8 cellular contexts compared by ENCODE assay signal in the genomic region with DNA sequence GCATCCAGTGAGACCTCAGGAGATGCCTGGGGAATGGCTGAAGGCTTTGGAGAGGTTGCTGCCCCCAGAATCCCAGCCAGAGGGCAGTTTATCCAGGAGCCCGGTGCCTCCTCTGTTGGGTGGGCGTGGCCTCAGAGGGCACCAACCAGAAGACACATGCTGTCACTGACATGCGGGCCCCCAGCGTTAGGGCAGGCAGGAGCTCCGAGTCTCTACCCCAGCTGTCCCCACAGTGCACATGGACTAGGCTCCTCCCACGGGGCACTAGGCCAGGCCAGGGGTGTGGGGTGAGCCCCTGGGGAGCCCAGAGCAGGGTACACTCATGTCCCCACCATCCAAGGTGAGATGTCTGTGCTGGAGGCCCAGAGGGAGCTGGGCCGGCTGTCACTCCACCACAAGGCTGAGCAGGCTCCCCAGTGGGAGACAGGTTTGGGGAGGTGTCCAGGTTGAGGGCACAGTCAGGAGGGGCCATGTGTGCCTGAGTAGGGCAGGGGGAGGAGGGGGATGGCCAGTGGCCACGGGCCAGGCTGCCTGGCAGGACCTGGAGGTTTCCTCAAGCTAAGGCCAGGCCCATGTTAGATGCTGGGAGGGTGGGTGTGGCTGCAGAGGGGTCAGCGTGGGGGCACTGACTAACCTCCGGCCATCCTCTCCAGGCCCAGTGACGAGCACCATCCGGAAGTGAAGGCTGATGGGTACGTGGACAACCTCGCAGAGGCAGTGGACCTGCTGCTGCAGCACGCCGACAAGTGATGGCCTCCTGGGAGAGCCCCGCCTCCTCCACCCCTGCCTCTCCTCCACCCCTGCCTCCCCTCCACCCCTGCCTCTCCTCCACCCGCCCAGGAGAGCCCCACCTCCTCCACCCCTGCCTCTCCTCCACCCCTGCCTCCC.
DNase-seq lines count a peak whose midpoint lies in the region; ATAC-seq and TF ChIP-seq lines count a peak whose summit lies in the region.

No MANE protein-coding gene starts in this region.

- DNase-seq in activated effector memory CD4-positive, alpha-beta T cell treated with anti-CD3 and anti-CD28 coated beads, Interleukin-2, amount 50 U/mL, for 16 hours: peak; percentile 72
- DNase-seq in activated effector memory CD4-positive, alpha-beta T cell treated with Interleukin-2 at 50 U/mL for 16 hours: no peak
- DNase-seq in activated CD4-positive, alpha-beta memory T cell treated with anti-CD3 and anti-CD28 coated beads, Interleukin-2, amount 10 ng/mL, durations not matched to agents 7 days and 5 days: peak; percentile 25
- DNase-seq in immature natural killer cell (peak; percentile 30 to 48 (median 39)), transverse colon (no peak), COLO668 (lab: John Stamatoyannopoulos, UW; ENCODE audit: unreplicated experiment) (no peak), breast epithelium (ENCODE audit: low spot score in 2 of 2) (no peak)

- TF ChIP-seq POLR2A in transverse colon (IDR thresholded peaks at IDR 0.05) (no peak), breast epithelium (IDR thresholded peaks at IDR 0.05) (no peak)

- H3K36me3 Mint-ChIP-seq in activated CD4-positive, alpha-beta memory T cell treated with anti-CD3 and anti-CD28 coated beads, Interleukin-2, amount 10 ng/mL, durations not matched to agents 7 days and 5 days (ENCODE audit: low read depth): peaks cover 12% of the 10 kb centered on the region
- peaks cover 0 to 2% (median 0%) of the 10 kb centered on the region in 3 donors for H3K36me3 Mint-ChIP-seq in immature natural killer cell

- in situ Hi-C loops in transverse colon (cut with MboI; ENCODE audit: low pct_ligation_motif_present in 1 of 4, low pct_unique_long_range_greater_than_20kb in 1 of 4, low sequenced_read_pairs in 3 of 4): no loop called here

- no peak for TF ChIP-seq CTCF in transverse colon (IDR thresholded peaks at IDR 0.05)
- no peak for TF ChIP-seq CTCF in breast epithelium (IDR thresholded peaks at IDR 0.05)

- H3K27me3 Mint-ChIP-seq in activated CD4-positive, alpha-beta memory T cell treated with anti-CD3 and anti-CD28 coated beads, Interleukin-2, amount 10 ng/mL, durations not matched to agents 7 days and 5 days: peaks cover 2% of the 10 kb centered on the region
- H3K27me3 Mint-ChIP-seq in immature natural killer cell (ENCODE audit: low read depth in 3 of 3): peaks cover 45 to 59% (median 54%) of the 10 kb centered on the region in 3 donors

- H3K4me1 ChIP-seq in transverse colon (peaks cover 0 to 20% (median 7%) of the 10 kb centered on the region in 4 donors), breast epithelium (no peaks in the 10 kb centered on the region)

- H3K9me3 Mint-ChIP-seq in activated CD4-positive, alpha-beta memory T cell treated with anti-CD3 and anti-CD28 coated beads, Interleukin-2, amount 10 ng/mL, durations not matched to agents 7 days and 5 days: no peaks in the 10 kb centered on the region
- H3K9me3 Mint-ChIP-seq in immature natural killer cell: no peaks in the 10 kb centered on the region

- TF ChIP-seq EP300 in transverse colon (IDR thresholded peaks at IDR 0.05; ENCODE audit: low read depth): no peak

- H3K36me3 ChIP-seq in transverse colon (no peaks in the 10 kb centered on the region), breast epithelium (no peaks in the 10 kb centered on the region)

- no peak for ATAC-seq in HG03442 (IDR thresholded peaks at IDR 0.05; ENCODE audit: unreplicated experiment)

- POLR2A ChIA-PET in activated CD4-positive, alpha-beta memory T cell treated with anti-CD3 and anti-CD28 coated beads, Interleukin-2, amount 10 ng/mL, durations not matched to agents 7 days and 5 days (lab: Charles Lee): interaction anchor here (0.8 to 2.7 kb wide), 10 partner anchors 14 to 189 kb away, joined by 3 to 10 read pairs (median 5); partner anchors contain the start of gene ABRAXAS2

- 52% methylated on average over 17 of the region's 18 CpGs; no CpG with 5 or more reads in 1 of the 2 donors for WGBS in transverse colon (ENCODE audit: low coverage in 1 of 2), 2 donors

- intact Hi-C loops in transverse colon (cut with DNase I; ENCODE audit: low total_unique reads): no loop called here
- intact Hi-C loops in breast epithelium (cut with DNase I; ENCODE audit: low total_unique reads): no loop called here

- H3K27me3 ChIP-seq in transverse colon (no peaks in the 10 kb centered on the region), breast epithelium (no peaks in the 10 kb centered on the region)

- CTCF ChIA-PET in activated CD4-positive, alpha-beta memory T cell treated with anti-CD3 and anti-CD28 coated beads, Interleukin-2, amount 10 ng/mL, durations not matched to agents 7 days and 5 days (lab: Charles Lee): interaction anchor here (0.8 to 2.0 kb wide), 3 partner anchors 107 to 132 kb away, joined by 3 to 11 read pairs (median 4); no protein-coding TSS in a partner anchor

- H3K4me3 Mint-ChIP-seq in activated CD4-positive, alpha-beta memory T cell treated with anti-CD3 and anti-CD28 coated beads, Interleukin-2, amount 10 ng/mL, durations not matched to agents 7 days and 5 days: no peak overlapping the region
- H3K4me3 Mint-ChIP-seq in immature natural killer cell: peak overlapping the region; percentile 62 to 79 (median 76)

- peak overlapping the region; percentile 38 for H3K27ac Mint-ChIP-seq in activated CD4-positive, alpha-beta memory T cell treated with anti-CD3 and anti-CD28 coated beads, Interleukin-2, amount 10 ng/mL, durations not matched to agents 7 days and 5 days
- peak overlapping the region; percentile 94 to 99 (median 99) for H3K27ac Mint-ChIP-seq in immature natural killer cell

- peaks cover 49% of the 10 kb centered on the region for H3K4me1 Mint-ChIP-seq in activated CD4-positive, alpha-beta memory T cell treated with anti-CD3 and anti-CD28 coated beads, Interleukin-2, amount 10 ng/mL, durations not matched to agents 7 days and 5 days
- peaks cover 57 to 69% of the 10 kb centered on the region in 2 donors for H3K4me1 Mint-ChIP-seq in immature natural killer cell

- H3K4me3 ChIP-seq in transverse colon (no peak overlapping the region), breast epithelium (no peak overlapping the region)

- H3K27ac ChIP-seq in transverse colon (peak overlapping the region in 3 of 4 donors; percentile 5 to 27 (median 24)), breast epithelium (peak overlapping the region in 1 of 2 donors; percentile 10)

- no peaks in the 10 kb centered on the region for H3K9me3 ChIP-seq in transverse colon
- no peaks in the 10 kb centered on the region for H3K9me3 ChIP-seq in breast epithelium

Comparison
In these comparisons a context has a peak if more than half of its experiments do, and no peak if none do; other contexts are left out.
1. DNase-seq: peak in activated effector memory CD4-positive, alpha-beta T cell treated with anti-CD3 and anti-CD28 coated beads, Interleukin-2, amount 50 U/mL, for 16 hours (single experiment), activated CD4-positive, alpha-beta memory T cell treated with anti-CD3 and anti-CD28 coated beads, Interleukin-2, amount 10 ng/mL, durations not matched to agents 7 days and 5 days (single experiment) and immature natural killer cell (3 of 3); none in activated effector memory CD4-positive, alpha-beta T cell treated with Interleukin-2 at 50 U/mL for 16 hours (single experiment), transverse colon (single experiment), COLO668 (single experiment) and breast epithelium (0 of 2).